ENCODE assay signal across 8 cellular contexts in genomic region chr17:62423647-62424461, GRCh38. TPM values are rescaled to one million over a fixed set of nuclear protein-coding genes. Genes with fewer than 3 reads are reported as not detected.
DNase-seq lines count a peak whose midpoint lies in the region; ATAC-seq and TF ChIP-seq lines count a peak whose summit lies in the region.
"Not testable (repeated sequence)": the region's sequence is repeated elsewhere in the genome, so short reads cannot be mapped to it uniquely, and the experiment has no call there.

Gene METTL2A, plus strand, starts transcription at chr17:62423897. Its CDS starts 6 bp downstream, at chr17:62423903.

- H3K36me3 ChIP-seq in ovary; thymus (ENCODE audit: control insufficient read depth, insufficient read depth): not testable (repeated sequence)

- peak; percentile 90 for DNase-seq in NCI-H1092 treated with DMSO at 0.1 percent for 48 hours (lab: John Stamatoyannopoulos, UW)
- DNase-seq in head of caudate nucleus, result peak; percentile 74 to 95 (median 88)
- DNase-seq in ovary, result peak; percentile 66 to 81 (median 76)

- peak within 1 kb of the TSS; percentile 90 for H3K4me3 Mint-ChIP-seq in activated naive CD4-positive, alpha-beta T cell treated with anti-CD3 and anti-CD28 coated beads, Interleukin-2, amount 50 U/mL, for 24 hours

- 0 to 1% (median 0%) methylated on average over 50 to 58 of the region's 58 CpGs for WGBS in ovary, 3 donors
- WGBS in thymus, result under 1% methylated on average over 58 of the region's 58 CpGs

- H3K27me3 Mint-ChIP-seq in activated naive CD4-positive, alpha-beta T cell treated with anti-CD3 and anti-CD28 coated beads, Interleukin-2, amount 50 U/mL, for 24 hours, result not testable (repeated sequence)

- not testable (repeated sequence) for H3K27ac ChIP-seq in ovary
- peak within 1 kb of the TSS; percentile 58 for H3K27ac ChIP-seq in thymus (ENCODE audit: low read depth)

- TF ChIP-seq POLR2A in ovary (IDR thresholded peaks at IDR 0.05), result not testable (repeated sequence)

- not testable (repeated sequence) for TF ChIP-seq EP300 in ovary (IDR thresholded peaks at IDR 0.05)

- not testable (repeated sequence) for H3K9me3 Mint-ChIP-seq in activated naive CD4-positive, alpha-beta T cell treated with anti-CD3 and anti-CD28 coated beads, Interleukin-2, amount 50 U/mL, for 24 hours

- not testable (repeated sequence) for H3K36me3 Mint-ChIP-seq in activated naive CD4-positive, alpha-beta T cell treated with anti-CD3 and anti-CD28 coated beads, Interleukin-2, amount 50 U/mL, for 24 hours

- intact Hi-C loops in head of caudate nucleus (cut with DNase I); ovary (cut with DNase I): not testable (repeated sequence)

- ATAC-seq in HG02642 (IDR thresholded peaks at IDR 0.05; ENCODE audit: poor library complexity, unreplicated experiment), result peak; percentile 97
- ATAC-seq in SK-N-SH treated with all-trans-retinoic acid at 6 μM for 48 hours, result peak; percentile 94

- not testable (repeated sequence) for H3K4me1 ChIP-seq in ovary (ENCODE audit: insufficient read depth); thymus (ENCODE audit: control insufficient read depth, insufficient read depth, low read length)

- H3K27ac Mint-ChIP-seq in activated naive CD4-positive, alpha-beta T cell treated with anti-CD3 and anti-CD28 coated beads, Interleukin-2, amount 50 U/mL, for 24 hours, result peak within 1 kb of the TSS; percentile 92

- peak; percentile 50 for TF ChIP-seq CTCF in GM12872 (IDR thresholded peaks at IDR 0.05; ENCODE audit: insufficient read depth, low read depth, low read length)
- TF ChIP-seq CTCF in ovary (IDR thresholded peaks at IDR 0.05), result not testable (repeated sequence)

- H3K9me3 ChIP-seq in ovary; thymus (ENCODE audit: control insufficient read depth): not testable (repeated sequence)

- not testable (repeated sequence) for H3K27me3 ChIP-seq in ovary; thymus (ENCODE audit: control insufficient read depth, insufficient read depth)

- peaks cover 26% of the 10 kb centered on the region for H3K4me1 Mint-ChIP-seq in activated naive CD4-positive, alpha-beta T cell treated with anti-CD3 and anti-CD28 coated beads, Interleukin-2, amount 50 U/mL, for 24 hours

- peak within 1 kb of the TSS; percentile 82 for H3K4me3 ChIP-seq in ovary
- H3K4me3 ChIP-seq in thymus (ENCODE audit: low read length), result peak within 1 kb of the TSS; percentile 70

TF ChIP-seq in SK-N-SH treated with all-trans-retinoic acid at 6 μM for 48 hours, 23 proteins besides CTCF, POLR2A, EP300 and RAD21:
- peak; percentile 54; the same call in 1 of the 2 replicates for TF ChIP-seq SNAI2 (CRISPR knock-in tag; IDR thresholded peaks at IDR 0.05)

RNA-seq across cellular contexts. Expression of gene METTL2A, which starts in this region (rescaled TPM):
- total RNA-seq in ovary, result 10 to 100 TPM in 6 of 7 donors, 1 to 10 TPM in 1; 9.8 to 23.0 (median 15.2) TPM
- polyA plus RNA-seq in ovary (10 to 100 TPM in 1 of 2 donors, 1 to 10 TPM in 1; 7.3 to 17.6 TPM), thymus (9.8 TPM)
